Comparison of ENCODE assay signal across 18 cellular contexts in the genomic region with DNA sequence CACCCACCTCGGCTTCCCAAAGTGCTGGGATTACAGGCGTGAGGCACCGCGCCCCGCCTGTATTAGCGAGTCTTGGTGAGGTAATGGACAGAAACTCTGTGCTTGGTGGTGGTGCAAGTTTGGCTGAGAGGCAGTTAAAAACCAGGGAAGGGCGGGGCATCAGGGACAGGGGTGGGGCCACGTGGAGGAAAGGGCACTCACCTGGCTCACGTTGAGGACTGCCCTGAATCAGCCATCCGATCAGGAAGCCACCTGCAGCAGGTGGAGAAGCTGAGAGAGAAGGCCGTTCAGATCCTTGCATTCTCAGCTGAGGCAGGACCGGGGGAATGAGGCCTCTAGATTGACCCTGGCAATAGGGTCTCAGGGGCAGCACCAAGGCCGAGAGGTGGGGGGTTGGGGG. TPM values are rescaled to one million over a fixed set of nuclear protein-coding genes. Genes with fewer than 3 reads are reported as not detected.
DNase-seq lines count a peak whose midpoint lies in the region; ATAC-seq and FAIRE-seq lines count a peak whose summit lies in the region.
"Had no signal": no experiment of that assay in that cellular context is flagged by ENCODE, and none has a peak within 500 bp of the region (broad histone marks: within the 10 kb centered on the region; RNA-seq: fewer than 3 reads in every experiment).

No MANE protein-coding gene starts in this region.

- H3K27ac ChIP-seq in small intestine (ENCODE audit: low read depth in 1 of 2, low read length in 1 of 2), result no peak overlapping the region
- H3K27ac ChIP-seq: BLaER1 had no signal

- intact Hi-C loops in left colon (cut with DNase I, micrococcal nuclease), result no loop called here

- peaks cover 0 to 2% of the 10 kb centered on the region in 2 donors for H3K4me1 ChIP-seq in small intestine (ENCODE audit: control insufficient read depth in 2 of 2, insufficient read depth in 1 of 2, low read depth in 1 of 2, low read length in 1 of 2)
- H3K4me1 ChIP-seq: HAP-1 had no signal

- 44 to 72% (median 55%) methylated on average over 13 of the region's 13 CpGs for WGBS in small intestine, 3 donors

- peak overlapping the region; percentile 31 for H3K4me3 Mint-ChIP-seq in T-helper 17 cell
- H3K4me3 Mint-ChIP-seq: CD8-positive, alpha-beta memory T cell had no signal

- peaks cover 9% of the 10 kb centered on the region for H3K36me3 Mint-ChIP-seq in T-helper 17 cell (ENCODE audit: low read depth)
- H3K36me3 Mint-ChIP-seq: CD8-positive, alpha-beta memory T cell had no signal

- H3K4me1 Mint-ChIP-seq in T-helper 17 cell, result no peaks in the 10 kb centered on the region
- H3K4me1 Mint-ChIP-seq: CD8-positive, alpha-beta memory T cell had no signal

- H3K9me3 ChIP-seq in T-helper 17 cell (ENCODE audit: control insufficient read depth, low read length, poor library complexity, severe bottlenecking) (no peaks in the 10 kb centered on the region), small intestine (ENCODE audit: control insufficient read depth, low read depth) (no peaks in the 10 kb centered on the region)
- H3K9me3 ChIP-seq: Caco-2, HAP-1 had no signal

- H3K36me3 ChIP-seq in small intestine (ENCODE audit: control insufficient read depth in 2 of 2, insufficient read depth in 2 of 2, low read length in 2 of 2), result no peaks in the 10 kb centered on the region
- H3K36me3 ChIP-seq: BLaER1, HAP-1 had no signal

- ATAC-seq in T-helper 17 cell (no peak), left colon (peak; percentile 82)

- peak; percentile 20 for DNase-seq in NCI-H146 (lab: John Stamatoyannopoulos, UW)
- DNase-seq in NCI-H146 treated with DMSO at 0.1 percent for 48 hours (lab: John Stamatoyannopoulos, UW; ENCODE audit: unreplicated experiment), result no peak
- DNase-seq in T-helper 17 cell, result no peak
- DNase-seq in left colon, result peak in 1 of 2 donors; percentile 14
- DNase-seq in small intestine, result peak; percentile 40
- no peak for DNase-seq in DMS 273 (lab: John Stamatoyannopoulos, UW; ENCODE audit: unreplicated experiment)
- DNase-seq in NCI-H1694 treated with DMSO at 0.1 percent for 48 hours (lab: John Stamatoyannopoulos, UW), result no peak
- DNase-seq: 8988T; AML-193; CD8-positive, alpha-beta memory T cell; DND-41; GDM1; GOT3 had no signal

- peaks cover 0 to 6% of the 10 kb centered on the region in 2 donors for H3K27me3 ChIP-seq in small intestine (ENCODE audit: control insufficient read depth in 2 of 2, insufficient read depth in 2 of 2, low read length in 2 of 2)

- peaks cover 38% of the 10 kb centered on the region for H3K27me3 Mint-ChIP-seq in T-helper 17 cell

- no peak overlapping the region for H3K4me3 ChIP-seq in small intestine (ENCODE audit: low read depth in 1 of 2, low read length in 2 of 2)
- H3K4me3 ChIP-seq: BLaER1, HAP-1 had no signal

- no peak for FAIRE-seq in small intestine (lab: Jason Lieb, UNC)
- FAIRE-seq: GM12892 had no signal

- H3K27ac Mint-ChIP-seq in T-helper 17 cell, result no peak overlapping the region
- H3K27ac Mint-ChIP-seq: CD8-positive, alpha-beta memory T cell had no signal

RNA-seq across cellular contexts. Expression of a gene that starts 12.1 kb away (rescaled TPM):
- total RNA-seq in T-helper 17 cell (not detected), left colon (under 1 TPM; 0.84 to 0.98 TPM)
- 1 to 10 TPM in 1 of 3 donors, not detected in 2; 1.1 TPM for polyA plus RNA-seq in small intestine
- total RNA-seq: Caco-2; CD8-positive, alpha-beta memory T cell; HT1080 had no signal
- polyA plus RNA-seq: CD8-positive, alpha-beta memory T cell had no signal

RNA-seq across cellular contexts. Expression of a gene that starts 51.5 kb away (rescaled TPM):
- total RNA-seq in T-helper 17 cell (not detected), left colon (not detected)
- polyA plus RNA-seq in small intestine, result not detected
- total RNA-seq: Caco-2; CD8-positive, alpha-beta memory T cell; HT1080 had no signal
- polyA plus RNA-seq: CD8-positive, alpha-beta memory T cell had no signal

RNA-seq across cellular contexts. Expression of a gene that starts 52.6 kb away (rescaled TPM):
- total RNA-seq in T-helper 17 cell (100 to 1,000 TPM; 233 to 240 TPM), left colon (100 to 1,000 TPM in 1 of 2 donors, 10 to 100 TPM in 1; 98.8 to 107 TPM)
- 100 to 1,000 TPM; 124 to 200 (median 176) TPM for polyA plus RNA-seq in small intestine

Comparison
In these comparisons a context has a peak if more than half of its experiments do, and no peak if none do; other contexts are left out.
1. DNase-seq: peak in NCI-H146 (single experiment) and small intestine (single experiment); none in NCI-H146 treated with DMSO at 0.1 percent for 48 hours (single experiment), T-helper 17 cell (0 of 3), DMS 273 (single experiment) and NCI-H1694 treated with DMSO at 0.1 percent for 48 hours (single experiment).